Comparison of ENCODE assay signal across 9 cellular contexts in genomic region chr6:43052225-43052841, GRCh38. TPM values are rescaled to one million over a fixed set of nuclear protein-coding genes. Genes with fewer than 3 reads are reported as not detected.
DNase-seq lines count a peak whose midpoint lies in the region; ATAC-seq and TF ChIP-seq lines count a peak whose summit lies in the region.
"Had no signal": no experiment of that assay in that cellular context is flagged by ENCODE, and none has a peak within 500 bp of the region (broad histone marks: within the 10 kb centered on the region; RNA-seq: fewer than 3 reads in every experiment).

No MANE protein-coding gene starts in this region.

- H3K27ac ChIP-seq in 22Rv1 (peak overlapping the region; percentile 80), HUES6 (ENCODE audit: low read depth, low read length) (no peak overlapping the region)

- peaks cover 35% of the 10 kb centered on the region for H3K36me3 Mint-ChIP-seq in brain

- no peaks in the 10 kb centered on the region for H3K9me3 Mint-ChIP-seq in brain

- peak overlapping the region; percentile 97 to 99 (median 98) for H3K27ac Mint-ChIP-seq in brain

- no peaks in the 10 kb centered on the region for H3K9me3 ChIP-seq in HUES6 (ENCODE audit: control insufficient read depth, insufficient read depth, low read depth, low read length)
- H3K9me3 ChIP-seq in mucosa of stomach (ENCODE audit: control insufficient read depth, low read length): no peaks in the 10 kb centered on the region

- H3K4me1 ChIP-seq in HUES6 (ENCODE audit: control insufficient read depth, insufficient read depth, low read length) (peaks cover 12% of the 10 kb centered on the region), mucosa of stomach (ENCODE audit: control insufficient read depth, insufficient read depth, low read length) (peaks cover 23% of the 10 kb centered on the region)
- H3K4me1 ChIP-seq: foreskin keratinocyte had no signal

- peaks cover 6% of the 10 kb centered on the region for H3K27me3 Mint-ChIP-seq in brain

- no peak for TF ChIP-seq CTCF in 22Rv1 (IDR thresholded peaks at IDR 0.05)
- TF ChIP-seq CTCF in brain (conservative IDR thresholded peaks at IDR 0.05): no peak

- H3K27me3 ChIP-seq in HUES6 (ENCODE audit: control insufficient read depth, insufficient read depth, low read length) (no peaks in the 10 kb centered on the region), mucosa of stomach (ENCODE audit: control insufficient read depth, insufficient read depth, low read length) (no peaks in the 10 kb centered on the region)
- H3K27me3 ChIP-seq: foreskin keratinocyte had no signal

- H3K4me3 Mint-ChIP-seq in brain: peak overlapping the region; percentile 92 to 96 (median 93)

- H3K4me3 ChIP-seq in HUES6 (ENCODE audit: low read depth, low read length): peak overlapping the region; percentile 94
- peak overlapping the region; percentile 66 for H3K4me3 ChIP-seq in mucosa of stomach (ENCODE audit: low read length)

- H3K36me3 ChIP-seq in HUES6 (ENCODE audit: control insufficient read depth, insufficient read depth, low read length): peaks cover 56% of the 10 kb centered on the region
- H3K36me3 ChIP-seq in mucosa of stomach (ENCODE audit: control insufficient read depth, insufficient read depth, low read length): peaks cover 6% of the 10 kb centered on the region

- H3K9ac ChIP-seq in HUES6 (ENCODE audit: low read length) (peak overlapping the region; percentile 97), mucosa of stomach (ENCODE audit: low read length) (peak overlapping the region; percentile 93)

- no peak for DNase-seq in SHP77 treated with DMSO at 0.1 percent for 48 hours (lab: John Stamatoyannopoulos, UW)
- DNase-seq: foreskin keratinocyte had no signal

- no peak for ATAC-seq in GM21526 (IDR thresholded peaks at IDR 0.05; ENCODE audit: low FRiP score, unreplicated experiment)
- ATAC-seq in GM21737 (IDR thresholded peaks at IDR 0.05; ENCODE audit: unreplicated experiment): no peak
- ATAC-seq in GM18520 (IDR thresholded peaks at IDR 0.05; ENCODE audit: unreplicated experiment): no peak

- H3K4me1 Mint-ChIP-seq in brain: peaks cover 44% of the 10 kb centered on the region

RNA-seq across cellular contexts. Expression of gene CUL7, which starts 1.3 kb away (rescaled TPM):
- polyA plus RNA-seq in brain (ENCODE audit: insufficient read depth, low read depth, low replicate concordance): 35.6 TPM

RNA-seq across cellular contexts. Expression of gene MRPL2, which starts 6.9 kb away (rescaled TPM):
- polyA plus RNA-seq in brain (ENCODE audit: insufficient read depth, low read depth, low replicate concordance): 123 TPM

RNA-seq across cellular contexts. Expression of gene KLC4, which starts 7.1 kb away (rescaled TPM):
- polyA plus RNA-seq in brain (ENCODE audit: insufficient read depth, low read depth, low replicate concordance): 81.2 TPM

RNA-seq across cellular contexts. Expression of gene PTK7, which starts 23.8 kb away (rescaled TPM):
- 109 TPM for polyA plus RNA-seq in brain (ENCODE audit: insufficient read depth, low read depth, low replicate concordance)

RNA-seq across cellular contexts. Expression of gene RRP36, which starts 30.9 kb away (rescaled TPM):
- 58.7 TPM for polyA plus RNA-seq in brain (ENCODE audit: insufficient read depth, low read depth, low replicate concordance)
